23 cellular contexts compared by ENCODE assay signal in the genomic region with DNA sequence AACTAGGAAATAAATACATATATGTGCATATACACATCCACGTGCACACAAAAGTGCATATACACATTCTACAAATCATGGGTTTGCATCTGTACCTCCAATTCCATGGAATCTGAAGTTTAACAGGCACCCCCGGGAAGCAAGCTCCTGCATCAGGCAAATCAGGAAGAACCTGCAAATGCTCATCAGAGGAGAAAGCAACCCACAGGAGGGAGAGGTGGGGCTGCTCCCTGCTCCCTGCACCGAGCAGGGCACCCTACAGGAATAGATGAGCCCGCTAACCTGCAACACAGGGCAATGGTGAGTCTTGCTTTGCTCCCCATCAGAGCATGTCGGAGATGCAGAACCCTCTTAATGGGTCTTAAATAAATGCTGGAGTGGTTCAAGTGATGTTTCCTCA.
"Had no signal": no experiment of that assay in that cellular context is flagged by ENCODE, and none has a peak within 500 bp of the region (broad histone marks: within the 10 kb centered on the region; RNA-seq: fewer than 3 reads in every experiment).

No MANE protein-coding gene starts in this region.

- H3K36me3 Mint-ChIP-seq: natural killer cell; neural progenitor cell; stimulated activated effector memory CD8-positive, alpha-beta T cell treated with anti-CD3 and anti-CD28 coated beads, Interleukin-12 subunit alpha, Interleukin-12 subunit beta, amount 100 ng/mL, for 72 hours; type B pancreatic cell had no signal

- DNase-seq: heart right ventricle; islet precursor cell; left ventricle myocardium inferior; natural killer cell; nephron progenitor cell; occipital lobe; ovary; posterior cingulate gyrus; retina; right cardiac atrium; stimulated activated CD4-positive, alpha-beta T cell treated with anti-CD3 and anti-CD28 coated beads, Interleukin-12 subunit alpha, Interleukin-12 subunit beta, amount 100 ng/mL, for 4 hours; stimulated activated CD4-positive, alpha-beta T cell treated with anti-CD3 and anti-CD28 coated beads, Interleukin-15, amount 100 ng/mL, for 24 hours; stimulated activated CD4-positive, alpha-beta T cell treated with anti-CD3 and anti-CD28 coated beads, Interleukin-4, amount 100 ng/mL, for 24 hours; stimulated activated naive CD4-positive, alpha-beta T cell had no signal

- H3K27ac Mint-ChIP-seq: memory B cell; natural killer cell; nephron progenitor cell; neural progenitor cell; stimulated activated effector memory CD8-positive, alpha-beta T cell treated with anti-CD3 and anti-CD28 coated beads, Interleukin-12 subunit alpha, Interleukin-12 subunit beta, amount 100 ng/mL, for 72 hours; stimulated activated naive CD8-positive, alpha-beta T cell treated with anti-CD3 and anti-CD28 coated beads, Interleukin-15, Interleukin-2, amounts not matched to agents 100 ng/mL and 50 ng/mL, for 24 hours; type B pancreatic cell had no signal

- ATAC-seq: heart right ventricle; natural killer cell; right cardiac atrium; stimulated activated effector memory CD8-positive, alpha-beta T cell treated with anti-CD3 and anti-CD28 coated beads, Interleukin-12 subunit alpha, Interleukin-12 subunit beta, amount 100 ng/mL, for 72 hours had no signal

- H3K27ac ChIP-seq: heart right ventricle, hepatocyte, left ventricle myocardium inferior, neural progenitor cell, neutrophil, ovary, prostate gland, skin epidermis had no signal

- H3K4me1 Mint-ChIP-seq: memory B cell; natural killer cell; nephron progenitor cell; neural progenitor cell; stimulated activated effector memory CD8-positive, alpha-beta T cell treated with anti-CD3 and anti-CD28 coated beads, Interleukin-12 subunit alpha, Interleukin-12 subunit beta, amount 100 ng/mL, for 72 hours had no signal

- H3K4me3 Mint-ChIP-seq: memory B cell; natural killer cell; nephron progenitor cell; neural progenitor cell; stimulated activated effector memory CD8-positive, alpha-beta T cell treated with anti-CD3 and anti-CD28 coated beads, Interleukin-12 subunit alpha, Interleukin-12 subunit beta, amount 100 ng/mL, for 72 hours; stimulated activated naive CD8-positive, alpha-beta T cell treated with anti-CD3 and anti-CD28 coated beads, Interleukin-15, Interleukin-2, amounts not matched to agents 100 ng/mL and 50 ng/mL, for 24 hours; type B pancreatic cell had no signal
